Comparison of ENCODE assay signal across 10 cellular contexts in the genomic region with DNA sequence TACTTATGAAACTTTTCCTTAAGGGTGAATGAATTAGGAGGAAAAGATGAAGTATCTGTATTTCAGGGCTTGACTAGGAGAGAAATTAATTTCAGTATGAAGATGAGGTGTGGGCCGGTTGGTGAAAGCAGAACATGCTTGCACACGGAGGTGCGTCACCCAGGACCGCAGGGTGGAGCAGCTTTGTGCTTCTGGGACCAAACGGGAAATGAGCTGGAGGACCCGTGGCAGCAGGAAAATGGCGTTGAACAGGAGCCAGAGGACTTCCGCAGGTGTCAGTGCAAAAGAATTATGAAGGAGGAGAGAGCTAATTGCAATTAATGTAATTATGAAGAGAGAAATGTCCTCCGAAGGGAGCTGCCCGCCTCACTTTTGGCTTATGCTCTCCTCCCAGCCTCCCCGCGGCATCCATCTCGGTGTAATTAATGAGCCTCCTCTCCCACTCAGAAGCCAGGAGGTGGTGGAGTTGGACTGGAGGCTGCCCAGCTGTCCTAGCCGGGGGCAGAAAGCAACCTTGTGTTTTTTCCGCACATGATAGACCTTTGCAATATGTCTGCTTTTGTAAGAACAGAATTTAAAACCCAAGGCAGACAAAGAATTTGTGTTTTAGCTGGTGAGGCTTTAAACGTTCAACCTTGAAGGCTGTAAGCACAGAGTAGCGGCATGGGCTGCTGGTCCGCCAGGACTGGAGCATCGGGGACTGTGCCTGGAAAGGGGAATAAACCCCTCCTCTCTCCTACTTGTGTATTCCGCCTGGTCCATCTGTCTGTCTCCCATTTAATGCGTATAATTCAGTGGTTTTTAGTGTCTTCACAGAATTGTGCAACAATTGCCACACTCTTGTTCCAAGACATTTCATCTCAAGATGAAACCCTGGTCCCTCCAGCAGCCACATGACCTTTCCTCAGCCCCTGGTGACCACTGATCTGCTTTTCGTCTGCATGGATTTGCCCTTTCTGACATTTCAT.
DNase-seq lines count a peak whose midpoint lies in the region; ATAC-seq, FAIRE-seq and TF ChIP-seq lines count a peak whose summit lies in the region.
"Had no signal": no experiment of that assay in that cellular context is flagged by ENCODE, and none has a peak within 500 bp of the region (broad histone marks: within the 10 kb centered on the region; RNA-seq: fewer than 3 reads in every experiment).

No MANE protein-coding gene starts in this region.

- no peak for FAIRE-seq in small intestine (lab: Jason Lieb, UNC)

- ATAC-seq in Right ventricle myocardium superior (ENCODE audit: poor library complexity) (peak; percentile 58), PC-3 (no peak)

- H3K27me3 Mint-ChIP-seq in nephron progenitor cell (ENCODE audit: low read depth, poor library complexity): peaks cover 2% of the 10 kb centered on the region

- H3K4me1 Mint-ChIP-seq in nephron progenitor cell: peaks cover 48% of the 10 kb centered on the region

- H3K9me3 ChIP-seq in A673 (ENCODE audit: low read depth, low read length, poor library complexity, severe bottlenecking) (no peaks in the 10 kb centered on the region), Peyer's patch (no peaks in the 10 kb centered on the region), PC-3 (ENCODE audit: low read length) (no peaks in the 10 kb centered on the region), small intestine (ENCODE audit: control insufficient read depth, low read depth) (no peaks in the 10 kb centered on the region)

- H4K20me1 ChIP-seq in PC-3 (ENCODE audit: low read length): no peaks in the 10 kb centered on the region

- H3K27ac ChIP-seq in A673 (ENCODE audit: low read depth, low read length, poor library complexity, severe bottlenecking): peak overlapping the region; percentile 83
- H3K27ac ChIP-seq in Peyer's patch: peak overlapping the region in 3 of 4 donors; percentile 9 to 44 (median 26)
- H3K27ac ChIP-seq in PC-3 (ENCODE audit: low read length): no peak overlapping the region
- peak overlapping the region in 1 of 2 donors; percentile 63 for H3K27ac ChIP-seq in small intestine (ENCODE audit: low read depth in 1 of 2, low read length in 1 of 2)

- CTCF ChIA-PET in A673 (lab: Charles Lee): no interaction called here
- CTCF ChIA-PET in PC-3 (lab: Charles Lee): no interaction called here

- H3K9me3 Mint-ChIP-seq in nephron progenitor cell: peaks cover 7% of the 10 kb centered on the region

- DNase-seq in A673 (ENCODE audit: low spot score) (peak; percentile 76), Peyer's patch (no peak), Right ventricle myocardium superior (peak; percentile 55), nephron progenitor cell (no peak), NCI-H345 treated with DMSO at 0.1 percent for 48 hours (lab: John Stamatoyannopoulos, UW; ENCODE audit: unreplicated experiment) (no peak), NCI-H2029 treated with DMSO at 0.1 percent for 48 hours (lab: John Stamatoyannopoulos, UW) (no peak), PC-3 (no peak), small intestine (no peak)
- DNase-seq: effector CD4-positive, alpha-beta T cell; NCI-H1092 had no signal

- H3K79me2 ChIP-seq in PC-3 (ENCODE audit: low read length): no peaks in the 10 kb centered on the region

- intact Hi-C loops in A673 (cut with micrococcal nuclease; ENCODE audit: unreplicated experiment): no loop called here
- intact Hi-C loops in Right ventricle myocardium superior (cut with DNase I): no loop called here
- intact Hi-C loops in PC-3 (cut with micrococcal nuclease): no loop called here

- H3K4me3 ChIP-seq in A673 (ENCODE audit: low read depth, low read length, poor library complexity, severe bottlenecking): peak overlapping the region; percentile 27
- no peak overlapping the region for H3K4me3 ChIP-seq in Peyer's patch
- no peak overlapping the region for H3K4me3 ChIP-seq in PC-3 (ENCODE audit: low read length)
- no peak overlapping the region for H3K4me3 ChIP-seq in small intestine (ENCODE audit: low read depth in 1 of 2, low read length in 2 of 2)

- no peak for TF ChIP-seq POLR2A in Peyer's patch (IDR thresholded peaks at IDR 0.05)

- H3F3A ChIP-seq in PC-3 (ENCODE audit: low read length, unreplicated experiment): no peaks in the 10 kb centered on the region

- POLR2A ChIA-PET in A673 (lab: Charles Lee; ENCODE audit: low non-redundant PET) (interaction anchor here (0.7 kb wide), 1 partner anchor 72 kb away, joined by 3 read pairs; no protein-coding TSS in a partner anchor), PC-3 (lab: Charles Lee; ENCODE audit: unreplicated experiment) (no interaction called here)

- no peak overlapping the region for H3K9ac ChIP-seq in PC-3 (ENCODE audit: low read length)

- H3K4me3 Mint-ChIP-seq in nephron progenitor cell: no peak overlapping the region

- 77 to 90% (median 89%) methylated on average over 22 of the region's 22 CpGs for WGBS in small intestine, 3 donors

- peaks cover 10% of the 10 kb centered on the region for H3K4me1 ChIP-seq in A673 (ENCODE audit: insufficient read depth, low read length, poor library complexity, severe bottlenecking)
- no peaks in the 10 kb centered on the region for H3K4me1 ChIP-seq in Peyer's patch
- no peaks in the 10 kb centered on the region for H3K4me1 ChIP-seq in PC-3 (ENCODE audit: insufficient read depth, low read length)
- H3K4me1 ChIP-seq in small intestine (ENCODE audit: control insufficient read depth in 2 of 2, insufficient read depth in 1 of 2, low read depth in 1 of 2, low read length in 1 of 2): no peaks in the 10 kb centered on the region

- H3K9me2 ChIP-seq in PC-3 (replicated peaks; ENCODE audit: low read length): no peaks in the 10 kb centered on the region

- TF ChIP-seq CTCF in A673 (conservative IDR thresholded peaks at IDR 0.05; ENCODE audit: low read depth, low read length): no peak
- no peak for TF ChIP-seq CTCF in Peyer's patch (IDR thresholded peaks at IDR 0.05)
- no peak for TF ChIP-seq CTCF in nephron progenitor cell (IDR thresholded peaks at IDR 0.05)
- no peak for TF ChIP-seq CTCF in PC-3 (conservative IDR thresholded peaks at IDR 0.05; ENCODE audit: low read depth, low read length)

- H3K4me2 ChIP-seq in PC-3 (ENCODE audit: low read length): no peak overlapping the region

- BruUV-seq in A673 (replicated peaks; lab: Mats Ljungman, UMichigan) (TSS peak; percentile 63), PC-3 (replicated peaks; lab: Mats Ljungman, UMichigan) (no TSS peak)

- H2AFZ ChIP-seq in PC-3 (ENCODE audit: low read length): no peak overlapping the region

- H3K36me3 ChIP-seq in A673 (ENCODE audit: insufficient read depth, low read length, poor library complexity, severe bottlenecking) (no peaks in the 10 kb centered on the region), Peyer's patch (peaks cover 0 to 21% (median 0%) of the 10 kb centered on the region in 3 donors), PC-3 (ENCODE audit: low read depth, low read length) (no peaks in the 10 kb centered on the region), small intestine (ENCODE audit: control insufficient read depth in 2 of 2, insufficient read depth in 2 of 2, low read length in 2 of 2) (no peaks in the 10 kb centered on the region)

- H3K27me3 ChIP-seq in A673 (replicated peaks; ENCODE audit: insufficient read depth, low read depth, low read length, poor library complexity): no peaks in the 10 kb centered on the region
- no peaks in the 10 kb centered on the region for H3K27me3 ChIP-seq in Peyer's patch
- no peaks in the 10 kb centered on the region for H3K27me3 ChIP-seq in PC-3 (ENCODE audit: low read length)
- no peaks in the 10 kb centered on the region for H3K27me3 ChIP-seq in small intestine (ENCODE audit: control insufficient read depth in 2 of 2, insufficient read depth in 2 of 2, low read length in 2 of 2)

- peak overlapping the region; percentile 69 for H3K27ac Mint-ChIP-seq in nephron progenitor cell

- peaks cover 16% of the 10 kb centered on the region for H3K36me3 Mint-ChIP-seq in nephron progenitor cell (ENCODE audit: low read depth)

Comparison
In these comparisons a context has a peak if more than half of its experiments do, and no peak if none do; other contexts are left out.
1. DNase-seq: peak in A673 (single experiment) and Right ventricle myocardium superior (single experiment); none in Peyer's patch (0 of 3), nephron progenitor cell (single experiment), NCI-H345 treated with DMSO at 0.1 percent for 48 hours (single experiment), NCI-H2029 treated with DMSO at 0.1 percent for 48 hours (single experiment), PC-3 (single experiment) and small intestine (single experiment).